10 cellular contexts compared by ENCODE assay signal in the genomic region with DNA sequence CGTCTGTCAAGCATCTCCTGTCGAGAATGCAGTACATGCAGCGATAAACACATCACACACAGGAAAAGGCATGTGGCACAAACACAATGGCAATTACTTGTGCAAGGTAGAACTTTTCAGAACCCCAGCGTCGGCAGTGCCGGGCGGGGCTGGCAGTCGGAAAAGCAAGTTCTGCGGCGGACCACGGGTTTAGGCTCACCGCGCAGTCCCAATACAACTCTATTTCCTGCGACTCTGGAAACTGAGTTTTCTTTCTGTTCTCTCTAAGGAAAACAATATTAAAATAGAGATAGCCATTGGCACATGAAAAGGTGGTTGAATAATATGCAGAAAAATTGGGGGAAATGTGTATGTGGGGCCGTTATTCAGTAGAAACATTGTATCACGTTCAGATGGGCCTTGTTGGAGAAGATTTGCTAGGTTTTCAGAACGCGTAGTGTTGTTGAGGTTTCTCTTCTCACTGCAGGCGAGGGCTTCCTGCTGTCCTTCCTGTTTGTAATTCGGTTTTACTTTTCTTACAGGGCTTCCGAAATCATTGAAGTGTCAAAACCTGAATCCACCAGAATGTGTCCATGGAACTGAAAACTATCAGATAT.
DNase-seq lines count a peak whose midpoint lies in the region; ATAC-seq and TF ChIP-seq lines count a peak whose summit lies in the region.
"Had no signal": no experiment of that assay in that cellular context is flagged by ENCODE, and none has a peak within 500 bp of the region (broad histone marks: within the 10 kb centered on the region; RNA-seq: fewer than 3 reads in every experiment).

No MANE protein-coding gene starts in this region.

- no peaks in the 10 kb centered on the region for H3K36me3 Mint-ChIP-seq in dendritic cell treated with granulocyte-macrophage colony-stimulating factor and Interleukin-4, amounts not matched to agents 40 ng/mL and 50 ng/mL, for 4 days (ENCODE audit: low read depth)

- peaks cover 9% of the 10 kb centered on the region for H3K4me1 Mint-ChIP-seq in dendritic cell treated with granulocyte-macrophage colony-stimulating factor and Interleukin-4, amounts not matched to agents 40 ng/mL and 50 ng/mL, for 4 days (ENCODE audit: low read depth)

- no TSS peak for BruUV-seq in PC-3 (replicated peaks; lab: Mats Ljungman, UMichigan)

- no peak overlapping the region for H3K4me2 ChIP-seq in PC-3 (ENCODE audit: low read length)

- no peaks in the 10 kb centered on the region for H4K20me1 ChIP-seq in PC-3 (ENCODE audit: low read length)

- H3K27ac Mint-ChIP-seq in dendritic cell treated with granulocyte-macrophage colony-stimulating factor and Interleukin-4, amounts not matched to agents 40 ng/mL and 50 ng/mL, for 4 days: no peak overlapping the region

- TF ChIP-seq CTCF in PC-3 (conservative IDR thresholded peaks at IDR 0.05; ENCODE audit: low read depth, low read length): no peak

- no peaks in the 10 kb centered on the region for H3F3A ChIP-seq in PC-3 (ENCODE audit: low read length, unreplicated experiment)

- H3K36me3 ChIP-seq in rectal smooth muscle tissue (ENCODE audit: control insufficient read depth, insufficient read depth, low read length) (no peaks in the 10 kb centered on the region), PC-3 (ENCODE audit: low read depth, low read length) (no peaks in the 10 kb centered on the region)
- H3K36me3 ChIP-seq: cardiac muscle cell had no signal

- peak overlapping the region; percentile 67 for H3K4me3 Mint-ChIP-seq in dendritic cell treated with granulocyte-macrophage colony-stimulating factor and Interleukin-4, amounts not matched to agents 40 ng/mL and 50 ng/mL, for 4 days
- H3K4me3 Mint-ChIP-seq: neural crest cell had no signal

- peak; percentile 43 for ATAC-seq in GM19372 (IDR thresholded peaks at IDR 0.05; ENCODE audit: low read depth, unreplicated experiment)
- ATAC-seq in HG03442 (IDR thresholded peaks at IDR 0.05; ENCODE audit: unreplicated experiment): peak; percentile 33
- ATAC-seq in PC-3: no peak
- ATAC-seq in HG03139 (IDR thresholded peaks at IDR 0.05; ENCODE audit: unreplicated experiment): no peak

- H3K9ac ChIP-seq in rectal smooth muscle tissue (ENCODE audit: low read length) (no peak overlapping the region), PC-3 (ENCODE audit: low read length) (no peak overlapping the region)

- H3K9me3 Mint-ChIP-seq in dendritic cell treated with granulocyte-macrophage colony-stimulating factor and Interleukin-4, amounts not matched to agents 40 ng/mL and 50 ng/mL, for 4 days: no peaks in the 10 kb centered on the region
- H3K9me3 Mint-ChIP-seq: neural crest cell had no signal

- peaks cover 12% of the 10 kb centered on the region for H3K27me3 Mint-ChIP-seq in dendritic cell treated with granulocyte-macrophage colony-stimulating factor and Interleukin-4, amounts not matched to agents 40 ng/mL and 50 ng/mL, for 4 days

- H3K27me3 ChIP-seq in rectal smooth muscle tissue (ENCODE audit: control insufficient read depth, insufficient read depth, low read length) (no peaks in the 10 kb centered on the region), PC-3 (ENCODE audit: low read length) (peaks cover 30% of the 10 kb centered on the region)

- intact Hi-C loops in dendritic cell treated with granulocyte-macrophage colony-stimulating factor and Interleukin-4, amounts not matched to agents 40 ng/mL and 50 ng/mL, for 4 days (cut with micrococcal nuclease): no loop called here
- intact Hi-C loops in PC-3 (cut with micrococcal nuclease): no loop called here

- H3K9me3 ChIP-seq in PC-3 (ENCODE audit: low read length): no peaks in the 10 kb centered on the region

- H2AFZ ChIP-seq in PC-3 (ENCODE audit: low read length): no peak overlapping the region

- H3K4me1 ChIP-seq in rectal smooth muscle tissue (ENCODE audit: control insufficient read depth, insufficient read depth, low read length) (no peaks in the 10 kb centered on the region), PC-3 (ENCODE audit: insufficient read depth, low read length) (no peaks in the 10 kb centered on the region)

- H3K27ac ChIP-seq in rectal smooth muscle tissue (ENCODE audit: low read depth, low read length) (no peak overlapping the region), PC-3 (ENCODE audit: low read length) (no peak overlapping the region)
- H3K27ac ChIP-seq: cardiac muscle cell had no signal

- peak overlapping the region; percentile 44 for H3K4me3 ChIP-seq in rectal smooth muscle tissue (ENCODE audit: low read length)
- H3K4me3 ChIP-seq in PC-3 (ENCODE audit: low read length): no peak overlapping the region
- H3K4me3 ChIP-seq: cardiac muscle cell had no signal

- no peaks in the 10 kb centered on the region for H3K9me2 ChIP-seq in PC-3 (replicated peaks; ENCODE audit: low read length)

- CTCF ChIA-PET in PC-3 (lab: Charles Lee): no interaction called here

- POLR2A ChIA-PET in PC-3 (lab: Charles Lee; ENCODE audit: unreplicated experiment): no interaction called here

- no peak for DNase-seq in NCI-H2171 (lab: John Stamatoyannopoulos, UW)
- no peak for DNase-seq in PC-3
- DNase-seq in NCI-H2171 treated with DMSO at 0.1 percent for 48 hours (lab: John Stamatoyannopoulos, UW): no peak

- H3K79me2 ChIP-seq in PC-3 (ENCODE audit: low read length): no peaks in the 10 kb centered on the region

Comparison
In these comparisons a context has a peak if more than half of its experiments do, and no peak if none do; other contexts are left out.
1. ATAC-seq: peak in GM19372 (single experiment) and HG03442 (single experiment); none in PC-3 (single experiment) and HG03139 (single experiment).